9 cellular contexts compared by ENCODE assay signal in the genomic region with DNA sequence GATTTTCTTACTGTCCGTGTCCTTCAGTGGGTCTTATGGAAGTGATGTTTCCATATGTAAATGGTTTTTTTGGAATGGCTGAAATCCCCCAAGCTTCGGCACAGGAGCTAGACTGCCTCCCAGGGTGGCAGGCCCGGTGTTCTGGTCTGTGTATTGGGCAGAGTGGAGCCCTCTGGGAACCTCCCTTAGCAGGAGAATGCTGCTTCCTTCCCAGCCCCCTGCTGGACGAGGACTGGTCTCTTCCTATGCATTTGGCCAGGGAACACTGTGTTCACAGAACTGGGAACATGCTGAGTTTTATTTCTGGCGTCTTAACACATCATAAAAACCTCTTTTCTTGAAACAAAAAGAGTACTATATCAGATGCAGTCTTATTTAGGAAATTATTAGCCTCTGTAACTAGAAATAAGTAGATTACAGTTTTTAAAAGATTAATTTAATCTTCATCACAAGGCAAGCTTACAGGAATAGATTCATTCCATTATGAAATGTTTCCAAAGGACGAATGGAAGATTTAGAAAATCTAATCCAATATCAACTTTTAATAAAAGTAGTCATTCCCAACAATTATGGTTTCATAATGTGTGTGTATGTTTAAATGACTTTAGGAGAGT. TPM values are rescaled to one million over a fixed set of nuclear protein-coding genes. Genes with fewer than 3 reads are reported as not detected.
DNase-seq lines count a peak whose midpoint lies in the region; ATAC-seq and TF ChIP-seq lines count a peak whose summit lies in the region.
"Had no signal": no experiment of that assay in that cellular context is flagged by ENCODE, and none has a peak within 500 bp of the region (broad histone marks: within the 10 kb centered on the region; RNA-seq: fewer than 3 reads in every experiment).

No MANE protein-coding gene starts in this region.

- H3K9me3 ChIP-seq in prostate gland, result no peaks in the 10 kb centered on the region

- no peak for ATAC-seq in HG02981 (IDR thresholded peaks at IDR 0.05; ENCODE audit: unreplicated experiment)

- H3K27ac ChIP-seq in RWPE1, result peak overlapping the region; percentile 33
- peak overlapping the region; percentile 73 to 76 for H3K27ac ChIP-seq in prostate gland

- CTCF ChIA-PET in RWPE1 (lab: Yijun Ruan, JAX), result interaction anchor here (0.6 to 1.3 kb wide), 8 partner anchors 24 to 270 kb away, joined by 3 to 4 read pairs (median 4); no protein-coding TSS in a partner anchor

- peak; percentile 30 for DNase-seq in SIG-M5 treated with dmso at 0.1 percent for 504 hours (lab: John Stamatoyannopoulos, UW; ENCODE audit: unreplicated experiment)
- no peak for DNase-seq in SIG-M5 (lab: John Stamatoyannopoulos, UW)
- peak; percentile 57 for DNase-seq in RWPE1 (ENCODE audit: low spot score)
- DNase-seq in foreskin fibroblast, result peak; percentile 54 to 76
- peak; percentile 64 for DNase-seq in prostate gland (ENCODE audit: low spot score)
- no peak for DNase-seq in activated effector memory CD4-positive, alpha-beta T cell treated with Interleukin-2 at 50 U/mL for 16 hours
- no peak for DNase-seq in NCI-H1436 (lab: John Stamatoyannopoulos, UW)
- DNase-seq: activated naive CD8-positive, alpha-beta T cell treated with anti-CD3 and anti-CD28 coated beads, Interleukin-2, amount 10 ng/mL, durations not matched to agents 7 days and 5 days had no signal

- H3K36me3 ChIP-seq in prostate gland, result no peaks in the 10 kb centered on the region

- intact Hi-C loops in prostate gland (cut with DNase I), result loop anchor here (5.0 to 10.0 kb wide), 3 partner anchors 56 to 398 kb away; no protein-coding TSS in a partner anchor

- H3K27me3 ChIP-seq in prostate gland (replicated peaks; ENCODE audit: insufficient read depth), result no peaks in the 10 kb centered on the region

- H3K4me3 ChIP-seq in foreskin fibroblast (ENCODE audit: low read depth in 1 of 2, low read length in 2 of 2) (no peak overlapping the region), prostate gland (no peak overlapping the region)

- POLR2A ChIA-PET in RWPE1 (lab: Yijun Ruan, JAX; ENCODE audit: low non-redundant PET), result interaction anchor here (0.7 kb wide), 1 partner anchor 164 kb away, joined by 3 read pairs; no protein-coding TSS in a partner anchor

- peak; percentile 23; the same call in 1 of the 2 replicates for TF ChIP-seq CTCF in RWPE1 (conservative IDR thresholded peaks at IDR 0.05; ENCODE audit: low read depth)
- TF ChIP-seq CTCF in foreskin fibroblast (IDR thresholded peaks at IDR 0.05; ENCODE audit: low read depth, low read length), result peak; percentile 78
- TF ChIP-seq CTCF in prostate gland (IDR thresholded peaks at IDR 0.05), result peak in 3 of 4 experiments; percentile 37 to 60 (median 57)

- TF ChIP-seq POLR2A in prostate gland (IDR thresholded peaks at IDR 0.05), result no peak

- 39% methylated on average over 6 of the region's 6 CpGs for WGBS in prostate gland

- peaks cover 16% of the 10 kb centered on the region for H3K4me1 ChIP-seq in prostate gland (replicated peaks)

RNA-seq across cellular contexts. Expression of a gene that starts 56.6 kb away (rescaled TPM):
- 10 to 100 TPM in 1 of 2 donors, 1 to 10 TPM in 1; 9.9 to 12.1 TPM for total RNA-seq in prostate gland

Comparison
In these comparisons a context has a peak if more than half of its experiments do, and no peak if none do; other contexts are left out.
1. DNase-seq: peak in SIG-M5 treated with dmso at 0.1 percent for 504 hours (single experiment), RWPE1 (single experiment), foreskin fibroblast (2 of 2) and prostate gland (single experiment); none in SIG-M5 (single experiment), activated effector memory CD4-positive, alpha-beta T cell treated with Interleukin-2 at 50 U/mL for 16 hours (single experiment) and NCI-H1436 (single experiment).
2. CTCF ChIP-seq: peak in every context shown above with its lines; median percentile 78 in foreskin fibroblast; 57 in prostate gland; 23 in RWPE1.